In genomic region chr18:40852406-40852805, GRCh38 we compare ENCODE assay signal across 16 cellular contexts.
DNase-seq lines count a peak whose midpoint lies in the region; ATAC-seq and TF ChIP-seq lines count a peak whose summit lies in the region.
"Had no signal": no experiment of that assay in that cellular context is flagged by ENCODE, and none has a peak within 500 bp of the region (broad histone marks: within the 10 kb centered on the region; RNA-seq: fewer than 3 reads in every experiment).

No MANE protein-coding gene starts in this region.

- H3K36me3 ChIP-seq in OCI-LY3 (replicated peaks; ENCODE audit: low read depth, low read length) (no peaks in the 10 kb centered on the region), brain microvascular endothelial cell (replicated peaks) (no peaks in the 10 kb centered on the region), upper lobe of left lung (no peaks in the 10 kb centered on the region)

- ATAC-seq in upper lobe of left lung (ENCODE audit: low FRiP score in 2 of 2): no peak
- no peak for ATAC-seq in HG03097 (IDR thresholded peaks at IDR 0.05; ENCODE audit: low FRiP score, unreplicated experiment)
- ATAC-seq: HepG2 had no signal

- no peaks in the 10 kb centered on the region for H3K79me2 ChIP-seq in OCI-LY3 (ENCODE audit: low read length)

- no peak for TF ChIP-seq EP300 in upper lobe of left lung (IDR thresholded peaks at IDR 0.05)

- H3K27me3 ChIP-seq in OCI-LY3 (ENCODE audit: low read depth, low read length): no peaks in the 10 kb centered on the region
- no peaks in the 10 kb centered on the region for H3K27me3 ChIP-seq in brain microvascular endothelial cell (replicated peaks)
- no peaks in the 10 kb centered on the region for H3K27me3 ChIP-seq in upper lobe of left lung

- in situ Hi-C loops in brain microvascular endothelial cell (cut with HindIII; ENCODE audit: low pct_ligation_motif_present, low sequenced_read_pairs): no loop called here

- TF ChIP-seq CTCF in OCI-LY3 (IDR thresholded peaks at IDR 0.05; ENCODE audit: low read depth, low read length): no peak
- TF ChIP-seq CTCF in brain microvascular endothelial cell (IDR thresholded peaks at IDR 0.05; ENCODE audit: low read depth, low read length, missing control alignments): no peak
- TF ChIP-seq CTCF in upper lobe of left lung (IDR thresholded peaks at IDR 0.05): no peak

- H2AFZ ChIP-seq in OCI-LY3 (ENCODE audit: low read depth, low read length): no peak overlapping the region
- H2AFZ ChIP-seq: PC-9 had no signal

- H3K4me1 ChIP-seq in OCI-LY3 (ENCODE audit: low read length) (peaks cover 27% of the 10 kb centered on the region), upper lobe of left lung (peaks cover 0 to 3% (median 0%) of the 10 kb centered on the region in 4 donors)

- H3K4me2 ChIP-seq in OCI-LY3 (ENCODE audit: low read length): peak overlapping the region; percentile 59
- H3K4me2 ChIP-seq: PC-9 had no signal

- H3K9ac ChIP-seq in OCI-LY3 (ENCODE audit: low read length): no peak overlapping the region

- DNase-seq in HPDE6-E6E7 (ENCODE audit: extremely low spot score) (peak; percentile 3), brain microvascular endothelial cell (peak; percentile 22), kidney tubule cell (ENCODE audit: low spot score) (peak; percentile 45), upper lobe of left lung (no peak), KG1 (lab: John Stamatoyannopoulos, UW) (no peak)
- DNase-seq: C1 segment of cervical spinal cord, HCEC 1CT, Karpas-422, MM.1S, NCI-H1694, NCI-H2107, NCI-H446, PC-9 had no signal

- H3K9me3 ChIP-seq in OCI-LY3 (ENCODE audit: insufficient read depth, low read length) (no peaks in the 10 kb centered on the region), upper lobe of left lung (no peaks in the 10 kb centered on the region)

- no peaks in the 10 kb centered on the region for H4K20me1 ChIP-seq in OCI-LY3 (ENCODE audit: insufficient read depth, low read length)

- H3K27ac ChIP-seq in OCI-LY3 (ENCODE audit: low read length) (no peak overlapping the region), brain microvascular endothelial cell (no peak overlapping the region), upper lobe of left lung (no peak overlapping the region)
- H3K27ac ChIP-seq: PC-9 had no signal

- TF ChIP-seq POLR2A in upper lobe of left lung (IDR thresholded peaks at IDR 0.05): no peak

- WGBS in upper lobe of left lung, 2 donors: 72 to 90% methylated on average over 2 of the region's 2 CpGs

- no peak overlapping the region for H3K4me3 ChIP-seq in OCI-LY3 (ENCODE audit: low read length)
- H3K4me3 ChIP-seq in brain microvascular endothelial cell (ENCODE audit: low read depth, low read length): no peak overlapping the region
- no peak overlapping the region for H3K4me3 ChIP-seq in upper lobe of left lung
- H3K4me3 ChIP-seq: PC-9 had no signal

Comparison
In these comparisons a context has a peak if more than half of its experiments do, and no peak if none do; other contexts are left out.
1. DNase-seq: peak in HPDE6-E6E7 (single experiment), brain microvascular endothelial cell (single experiment) and kidney tubule cell (single experiment); none in upper lobe of left lung (0 of 2) and KG1 (single experiment).